In genomic region chr10:73252445-73253225, GRCh38 we compare ENCODE assay signal across 8 cellular contexts. TPM values are rescaled to one million over a fixed set of nuclear protein-coding genes. Genes with fewer than 3 reads are reported as not detected.
DNase-seq lines count a peak whose midpoint lies in the region; ATAC-seq and TF ChIP-seq lines count a peak whose summit lies in the region.

Gene MRPS16, minus strand, starts transcription at chr10:73252644. Its CDS starts 162 bp downstream, at chr10:73252482.

- peak within 1 kb of the TSS; percentile 99 for H3K4me2 ChIP-seq in Loucy (ENCODE audit: low read depth, low read length, poor library complexity, severe bottlenecking)

- H3K4me3 ChIP-seq in Loucy (ENCODE audit: low read length, poor library complexity, severe bottlenecking) (peak within 1 kb of the TSS; percentile 81), fibroblast of pulmonary artery (replicated peaks; ENCODE audit: low read depth, low read length) (peak within 1 kb of the TSS; percentile 98)

- H3K27me3 ChIP-seq in Loucy (ENCODE audit: insufficient read depth, low read length, poor library complexity, severe bottlenecking), result no peaks in the 10 kb centered on the region

- peak within 1 kb of the TSS; percentile 94 to 98 for H3K27ac Mint-ChIP-seq in natural killer cell treated with Interleukin-12 subunit alpha and Interleukin-12 subunit beta and Interleukin-15 and Interleukin-18, amount 100 ng/mL, for 72 hours

- DNase-seq in EH (ENCODE audit: low read depth) (peak; percentile 97), H4 (ENCODE audit: low spot score) (peak; percentile 98), fibroblast of pulmonary artery (ENCODE audit: low read depth) (peak; percentile 98)
- DNase-seq in activated T-helper 9 cell treated with anti-CD3 and anti-CD28 coated beads, Interleukin-2, amount 50 U/mL, for 16 hours (ENCODE audit: low read depth), result peak; percentile 87
- DNase-seq in natural killer cell treated with Interleukin-12 subunit alpha and Interleukin-12 subunit beta and Interleukin-15 and Interleukin-18, amount 100 ng/mL, for 72 hours (ENCODE audit: low spot score), result peak; percentile 95
- peak; percentile 90 for DNase-seq in stimulated activated naive CD8-positive, alpha-beta T cell treated with anti-CD3 and anti-CD28 coated beads, Interleukin-15, Interleukin-2, amounts not matched to agents 100 U/mL and 50 U/mL, for 24 hours

- peak; percentile 97 for TF ChIP-seq POLR2A in Raji (IDR thresholded peaks at IDR 0.05; ENCODE audit: insufficient read depth, low read depth, low read length)

- H3K9me3 ChIP-seq in Loucy (ENCODE audit: insufficient read depth, low read depth, low read length), result no peaks in the 10 kb centered on the region

- H3K4me3 Mint-ChIP-seq in natural killer cell treated with Interleukin-12 subunit alpha and Interleukin-12 subunit beta and Interleukin-15 and Interleukin-18, amount 100 ng/mL, for 72 hours, result peak within 1 kb of the TSS; percentile 99

- H3K79me2 ChIP-seq in Loucy (ENCODE audit: insufficient read depth, low read length), result peaks cover 59% of the 10 kb centered on the region

- ATAC-seq in natural killer cell treated with Interleukin-12 subunit alpha and Interleukin-12 subunit beta and Interleukin-15 and Interleukin-18, amount 100 ng/mL, for 72 hours, result peak; percentile 95 to 98
- ATAC-seq in stimulated activated naive CD8-positive, alpha-beta T cell treated with anti-CD3 and anti-CD28 coated beads, Interleukin-15, Interleukin-2, amounts not matched to agents 100 U/mL and 50 U/mL, for 24 hours, result peak; percentile 93

- H3K36me3 ChIP-seq in Loucy (ENCODE audit: insufficient read depth, low read length), result no peaks in the 10 kb centered on the region

- no peak for TF ChIP-seq CTCF in Loucy (conservative IDR thresholded peaks at IDR 0.05; ENCODE audit: low read length)
- TF ChIP-seq CTCF in fibroblast of pulmonary artery (IDR thresholded peaks at IDR 0.05; ENCODE audit: low read length, missing control alignments), result no peak

- H3K27me3 Mint-ChIP-seq in natural killer cell treated with Interleukin-12 subunit alpha and Interleukin-12 subunit beta and Interleukin-15 and Interleukin-18, amount 100 ng/mL, for 72 hours, result no peaks in the 10 kb centered on the region

- peak within 1 kb of the TSS; percentile 94 for H2AFZ ChIP-seq in Loucy (ENCODE audit: low read length)

- H3K9me3 Mint-ChIP-seq in natural killer cell treated with Interleukin-12 subunit alpha and Interleukin-12 subunit beta and Interleukin-15 and Interleukin-18, amount 100 ng/mL, for 72 hours, result no peaks in the 10 kb centered on the region

- H3K9ac ChIP-seq in Loucy (ENCODE audit: low read depth, low read length, poor library complexity, severe bottlenecking), result peak within 1 kb of the TSS; percentile 98

- peaks cover 25 to 26% of the 10 kb centered on the region in 2 donors for H3K4me1 Mint-ChIP-seq in natural killer cell treated with Interleukin-12 subunit alpha and Interleukin-12 subunit beta and Interleukin-15 and Interleukin-18, amount 100 ng/mL, for 72 hours (ENCODE audit: low read depth in 2 of 2)

- no peaks in the 10 kb centered on the region for H3F3A ChIP-seq in Loucy (ENCODE audit: low read depth)

- peaks cover 8% of the 10 kb centered on the region for H4K20me1 ChIP-seq in Loucy (ENCODE audit: insufficient read depth, low read length, poor library complexity, severe bottlenecking)

- H3K36me3 Mint-ChIP-seq in natural killer cell treated with Interleukin-12 subunit alpha and Interleukin-12 subunit beta and Interleukin-15 and Interleukin-18, amount 100 ng/mL, for 72 hours, result peaks cover 10% of the 10 kb centered on the region

- no peaks in the 10 kb centered on the region for H3K9me2 ChIP-seq in Loucy (replicated peaks; ENCODE audit: low read depth, low read length)

- peaks cover 19% of the 10 kb centered on the region for H3K4me1 ChIP-seq in Loucy (ENCODE audit: insufficient read depth, low read length, poor library complexity, severe bottlenecking)

RNA-seq across cellular contexts. Expression of gene MRPS16, which starts in this region (rescaled TPM):
- 57.6 and 71.6 TPM in 2 replicates for total RNA-seq in H4 (2014; rRNA removed; shearing (Covaris generic))
- 100 to 1,000 TPM in 1 of 2 donors, 10 to 100 TPM in 1; 83.1 to 118 TPM for total RNA-seq in natural killer cell treated with Interleukin-12 subunit alpha and Interleukin-12 subunit beta and Interleukin-15 and Interleukin-18, amount 100 ng/mL, for 72 hours

Comparison
In these comparisons a context has a peak if more than half of its experiments do, and no peak if none do; other contexts are left out.
1. Peak in every context shown above with its lines: DNase-seq, ATAC-seq and H3K4me3 ChIP-seq.